Comparison of ENCODE assay signal across 38 cellular contexts in the genomic region with DNA sequence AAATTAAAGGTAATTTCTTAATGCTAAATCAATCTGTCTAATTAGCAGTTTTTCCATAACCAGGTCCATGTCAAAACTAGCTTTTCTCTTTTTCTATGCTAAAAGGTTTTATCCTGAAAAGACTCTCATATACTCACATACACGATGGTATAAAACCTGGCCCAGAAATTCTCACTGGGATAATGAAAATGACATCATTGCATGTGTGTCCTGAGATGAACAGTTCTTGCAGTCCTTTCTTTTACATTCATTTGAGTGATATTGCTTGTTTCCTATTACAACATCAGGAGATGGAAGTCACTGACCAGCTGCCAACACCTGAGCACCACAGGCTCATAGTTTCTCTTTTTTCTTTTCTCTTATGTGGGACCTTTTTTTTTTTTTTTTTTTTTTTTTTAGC. TPM values are rescaled to one million over a fixed set of nuclear protein-coding genes. Genes with fewer than 3 reads are reported as not detected.
"Had no signal": no experiment of that assay in that cellular context is flagged by ENCODE, and none has a peak within 500 bp of the region (broad histone marks: within the 10 kb centered on the region; RNA-seq: fewer than 3 reads in every experiment).

No MANE protein-coding gene starts in this region.

- H3K36me3 Mint-ChIP-seq: activated CD8-positive, alpha-beta memory T cell treated with anti-CD3 and anti-CD28 coated beads, Interleukin-2, amount 10 ng/mL, durations not matched to agents 7 days and 5 days; activated naive CD4-positive, alpha-beta T cell treated with anti-CD3 and anti-CD28 coated beads, Interleukin-2, amount 10 ng/mL, durations not matched to agents 7 days and 5 days; activated naive CD4-positive, alpha-beta T cell treated with anti-CD3 and anti-CD28 coated beads, Interleukin-2, amount 50 U/mL, for 24 hours; activated naive CD8-positive, alpha-beta T cell treated with anti-CD3 and anti-CD28 coated beads, Interleukin-2, amount 10 ng/mL, durations not matched to agents 7 days and 5 days; brain; T-cell; WTC11 had no signal

- H3K27ac Mint-ChIP-seq: activated CD4-positive, alpha-beta memory T cell treated with anti-CD3 and anti-CD28 coated beads, Interleukin-2, amount 10 ng/mL, durations not matched to agents 7 days and 5 days; activated CD4-positive, alpha-beta T cell treated with anti-CD3 and anti-CD28 coated beads for 36 hours; activated CD8-positive, alpha-beta memory T cell treated with anti-CD3 and anti-CD28 coated beads, Interleukin-2, amount 10 ng/mL, durations not matched to agents 7 days and 5 days; activated CD8-positive, alpha-beta T cell treated with anti-CD3 and anti-CD28 coated beads, Interleukin-2, amount 10 ng/mL, durations not matched to agents 7 days and 5 days; activated naive CD4-positive, alpha-beta T cell treated with anti-CD3 and anti-CD28 coated beads, Interleukin-2, amount 10 ng/mL, durations not matched to agents 7 days and 5 days; activated naive CD8-positive, alpha-beta T cell; activated naive CD8-positive, alpha-beta T cell treated with anti-CD3 and anti-CD28 coated beads, Interleukin-2, amount 10 ng/mL, durations not matched to agents 7 days and 5 days; activated naive CD8-positive, alpha-beta T cell treated with anti-CD3 and anti-CD28 coated beads, Interleukin-2, amount 50 U/mL, for 24 hours; activated T-cell treated with anti-CD3 and anti-CD28 coated beads, Interleukin-2, amount 50 U/mL, for 24 hours; activated T-helper 2 cell treated with anti-CD3 and anti-CD28 coated beads, Interferon-gamma antibody, Interleukin-2, Interleukin-4, amounts not matched to agents 10 μg/mL and 5 μg/mL and 100 μg/mL, durations not matched to agents 14 hours and 24 hours and 36 hours; brain; T-cell; T-helper 2 cell treated with Interferon-gamma antibody and Interleukin-4, amounts not matched to agents 5 μg/mL and 100 μg/mL, for 36 hours; WTC11 had no signal

- H3K27me3 ChIP-seq: ascending aorta had no signal

- H3K4me3 ChIP-seq: ascending aorta, cardiac muscle cell had no signal

- DNase-seq: activated CD4-positive, alpha-beta memory T cell treated with anti-CD3 and anti-CD28 coated beads, Interleukin-2, amount 10 ng/mL, durations not matched to agents 7 days and 5 days; activated CD4-positive, alpha-beta T cell treated with anti-CD3 and anti-CD28 coated beads for 1 hour; activated CD4-positive, alpha-beta T cell treated with anti-CD3 and anti-CD28 coated beads for 36 hours; activated CD4-positive, alpha-beta T cell treated with anti-CD3 and anti-CD28 coated beads for 48 hours; activated CD4-positive, alpha-beta T cell treated with anti-CD3 and anti-CD28 coated beads, Interleukin-2, amount 50 U/mL, for 1 hour; activated CD4-positive, alpha-beta T cell treated with anti-CD3 and anti-CD28 coated beads, Interleukin-2, amount 50 U/mL, for 4 hours; activated CD4-positive, CD25-positive, alpha-beta regulatory T cell; activated CD8-positive, alpha-beta memory T cell treated with anti-CD3 and anti-CD28 coated beads for 24 hours; activated CD8-positive, alpha-beta memory T cell treated with anti-CD3 and anti-CD28 coated beads, Interleukin-2, amount 10 ng/mL, durations not matched to agents 7 days and 5 days; activated CD8-positive, alpha-beta memory T cell treated with anti-CD3 and anti-CD28 coated beads, Interleukin-2, amount 50 U/mL, for 48 hours; activated CD8-positive, alpha-beta T cell treated with anti-CD3 and anti-CD28 coated beads, Interleukin-2, amount 10 ng/mL, durations not matched to agents 7 days and 5 days; activated effector memory CD4-positive, alpha-beta T cell treated with Interleukin-2 at 50 U/mL for 16 hours; activated gamma-delta T cell; activated naive CD4-positive, alpha-beta T cell treated with anti-CD3 and anti-CD28 coated beads, Interleukin-2, amount 10 ng/mL, durations not matched to agents 7 days and 5 days; activated naive CD4-positive, alpha-beta T cell treated with Interleukin-2 at 50 U/mL for 16 hours; activated naive CD8-positive, alpha-beta T cell treated with anti-CD3 and anti-CD28 coated beads, Interleukin-2, amount 10 ng/mL, durations not matched to agents 7 days and 5 days; activated naive CD8-positive, alpha-beta T cell treated with anti-CD3 and anti-CD28 coated beads, Interleukin-2, amount 50 U/mL, for 24 hours; activated T-cell treated with anti-CD3 and anti-CD28 coated beads, Interleukin-2, amount 50 U/mL, for 24 hours; activated T-cell treated with anti-CD3 and anti-CD28 coated beads, Interleukin-2, amount 50 U/mL, for 48 hours; amygdala; anterior cingulate cortex; caudate nucleus; T-cell; T-helper 2 cell; T-helper 9 cell; WERI-Rb-1 had no signal

- H3K27ac ChIP-seq: ascending aorta, cardiac muscle cell, WERI-Rb-1 had no signal

- H3K4me1 ChIP-seq: ascending aorta had no signal

- H3K9me3 Mint-ChIP-seq: activated CD4-positive, alpha-beta memory T cell treated with anti-CD3 and anti-CD28 coated beads, Interleukin-2, amount 10 ng/mL, durations not matched to agents 7 days and 5 days; activated naive CD4-positive, alpha-beta T cell treated with anti-CD3 and anti-CD28 coated beads, Interleukin-2, amount 10 ng/mL, durations not matched to agents 7 days and 5 days; activated naive CD4-positive, alpha-beta T cell treated with anti-CD3 and anti-CD28 coated beads, Interleukin-2, amount 50 U/mL, for 24 hours; activated naive CD8-positive, alpha-beta T cell treated with anti-CD3 and anti-CD28 coated beads, Interleukin-2, amount 10 ng/mL, durations not matched to agents 7 days and 5 days; activated naive CD8-positive, alpha-beta T cell treated with anti-CD3 and anti-CD28 coated beads, Interleukin-2, amount 50 U/mL, for 24 hours; activated T-cell treated with anti-CD3 and anti-CD28 coated beads, Interleukin-2, amount 50 U/mL, for 24 hours; activated T-helper 2 cell treated with anti-CD3 and anti-CD28 coated beads, Interferon-gamma antibody, Interleukin-2, Interleukin-4, amounts not matched to agents 10 μg/mL and 5 μg/mL and 100 μg/mL, durations not matched to agents 14 hours and 24 hours and 36 hours; T-cell; T-helper 2 cell treated with Interferon-gamma antibody and Interleukin-4, amounts not matched to agents 5 μg/mL and 100 μg/mL, for 36 hours; WTC11 had no signal

- H3K36me3 ChIP-seq: ascending aorta, cardiac muscle cell, WERI-Rb-1 had no signal

- FAIRE-seq: bronchial epithelial cell, colon had no signal

- H3K4me1 Mint-ChIP-seq: brain, WTC11 had no signal

- H3K4me3 Mint-ChIP-seq: activated CD4-positive, alpha-beta memory T cell treated with anti-CD3 and anti-CD28 coated beads, Interleukin-2, amount 10 ng/mL, durations not matched to agents 7 days and 5 days; activated CD4-positive, alpha-beta T cell treated with anti-CD3 and anti-CD28 coated beads for 36 hours; activated CD8-positive, alpha-beta memory T cell treated with anti-CD3 and anti-CD28 coated beads, Interleukin-2, amount 10 ng/mL, durations not matched to agents 7 days and 5 days; activated CD8-positive, alpha-beta T cell treated with anti-CD3 and anti-CD28 coated beads, Interleukin-2, amount 10 ng/mL, durations not matched to agents 7 days and 5 days; activated naive CD4-positive, alpha-beta T cell treated with anti-CD3 and anti-CD28 coated beads, Interleukin-2, amount 10 ng/mL, durations not matched to agents 7 days and 5 days; activated naive CD4-positive, alpha-beta T cell treated with anti-CD3 and anti-CD28 coated beads, Interleukin-2, amount 50 U/mL, for 24 hours; activated naive CD8-positive, alpha-beta T cell; activated naive CD8-positive, alpha-beta T cell treated with anti-CD3 and anti-CD28 coated beads, Interleukin-2, amount 10 ng/mL, durations not matched to agents 7 days and 5 days; activated naive CD8-positive, alpha-beta T cell treated with anti-CD3 and anti-CD28 coated beads, Interleukin-2, amount 50 U/mL, for 24 hours; activated T-cell treated with anti-CD3 and anti-CD28 coated beads, Interleukin-2, amount 50 U/mL, for 24 hours; brain; T-cell; T-helper 2 cell treated with Interferon-gamma antibody and Interleukin-4, amounts not matched to agents 5 μg/mL and 100 μg/mL, for 36 hours; WTC11 had no signal

- ATAC-seq: activated CD4-positive, alpha-beta T cell treated with anti-CD3 and anti-CD28 coated beads for 36 hours; activated CD4-positive, CD25-positive, alpha-beta regulatory T cell treated with anti-CD3 and anti-CD28 coated beads, Interleukin-2, amount 50 U/mL, for 24 hours; activated CD8-positive, alpha-beta memory T cell treated with anti-CD3 and anti-CD28 coated beads, Interleukin-2, amount 10 ng/mL, durations not matched to agents 7 days and 5 days; activated CD8-positive, alpha-beta T cell treated with anti-CD3 and anti-CD28 coated beads, Interleukin-2, amount 10 ng/mL, durations not matched to agents 7 days and 5 days; activated naive CD8-positive, alpha-beta T cell treated with anti-CD3 and anti-CD28 coated beads, Interleukin-2, amount 50 U/mL, for 24 hours; T-cell; WTC11 had no signal

- H3K9me3 ChIP-seq: ascending aorta had no signal

RNA-seq across cellular contexts. Expression of a gene that starts 31.2 kb away (rescaled TPM):
- total RNA-seq: activated CD4-positive, alpha-beta memory T cell treated with anti-CD3 and anti-CD28 coated beads, Interleukin-2, amount 10 ng/mL, durations not matched to agents 7 days and 5 days; activated CD4-positive, alpha-beta T cell treated with anti-CD3 and anti-CD28 coated beads for 36 hours; activated CD8-positive, alpha-beta memory T cell treated with anti-CD3 and anti-CD28 coated beads, Interleukin-2, amount 10 ng/mL, durations not matched to agents 7 days and 5 days; activated CD8-positive, alpha-beta T cell treated with anti-CD3 and anti-CD28 coated beads, Interleukin-2, amount 10 ng/mL, durations not matched to agents 7 days and 5 days; activated naive CD8-positive, alpha-beta T cell treated with anti-CD3 and anti-CD28 coated beads, Interleukin-2, amount 10 ng/mL, durations not matched to agents 7 days and 5 days; activated T-helper 2 cell treated with anti-CD3 and anti-CD28 coated beads, Interferon-gamma antibody, Interleukin-2, Interleukin-4, amounts not matched to agents 10 μg/mL and 5 μg/mL and 100 μg/mL, durations not matched to agents 14 hours and 24 hours and 36 hours; ascending aorta; bronchial epithelial cell; T-helper 1 cell treated with Interleukin-12 subunit alpha and Interleukin-12 subunit beta and Interleukin-4 antibody, amounts not matched to agents 30 ng/mL and 1 ng/mL, for 36 hours; WTC11 had no signal
- polyA plus RNA-seq: cardiac muscle cell had no signal
